In genomic region chr2:211534655-211535054, GRCh38 we compare ENCODE assay signal across 17 cellular contexts.
DNase-seq lines count a peak whose midpoint lies in the region; ATAC-seq, FAIRE-seq and TF ChIP-seq lines count a peak whose summit lies in the region.
"Had no signal": no experiment of that assay in that cellular context is flagged by ENCODE, and none has a peak within 500 bp of the region (broad histone marks: within the 10 kb centered on the region; RNA-seq: fewer than 3 reads in every experiment).

No MANE protein-coding gene starts in this region.

- no peak for TF ChIP-seq POLR2A in H54 (IDR thresholded peaks at IDR 0.05; ENCODE audit: low read depth, low read length)
- TF ChIP-seq POLR2A in adrenal gland (IDR thresholded peaks at IDR 0.05): no peak

- peaks cover 25% of the 10 kb centered on the region for H3K4me1 Mint-ChIP-seq in endodermal cell

- H3K4me3 ChIP-seq in endodermal cell (ENCODE audit: low read length): no peak overlapping the region
- no peak overlapping the region for H3K4me3 ChIP-seq in pancreas
- H3K4me3 ChIP-seq in adrenal gland: no peak overlapping the region
- H3K4me3 ChIP-seq: coronary artery, MG63, SJCRH30 had no signal

- ATAC-seq in pancreas: peak in 3 of 4 donors; percentile 16 to 43 (median 31)
- ATAC-seq: HepG2 had no signal

- peak; percentile 8 for DNase-seq in DMS79 treated with DMSO at 0.1 percent for 48 hours (lab: John Stamatoyannopoulos, UW)
- DNase-seq in DMS79 (lab: John Stamatoyannopoulos, UW): no peak
- DNase-seq in NCI-H2171 (lab: John Stamatoyannopoulos, UW): peak; percentile 50
- no peak for DNase-seq in endodermal cell
- no peak for DNase-seq in pancreas
- no peak for DNase-seq in H54 (ENCODE audit: insufficient read length, low spot score)
- no peak for DNase-seq in NCI-H2196 treated with DMSO at 0.1 percent for 48 hours (lab: John Stamatoyannopoulos, UW; ENCODE audit: unreplicated experiment)
- DNase-seq in adrenal gland: no peak
- DNase-seq: activated T-cell treated with anti-CD3 and anti-CD28 coated beads, Interleukin-2, amount 50 U/mL, for 24 hours; islet precursor cell; MG63; SJCRH30 had no signal

- H3K9ac ChIP-seq in endodermal cell (ENCODE audit: extremely low read depth, low read length, poor library complexity, severe bottlenecking): no peak overlapping the region
- H3K9ac ChIP-seq: parathyroid adenoma had no signal

- H3K9me3 ChIP-seq in endodermal cell (ENCODE audit: control insufficient read depth, low read length) (peaks cover 10% of the 10 kb centered on the region), pancreas (no peaks in the 10 kb centered on the region), adrenal gland (replicated peaks in 1 of 3) (no peaks in the 10 kb centered on the region)
- H3K9me3 ChIP-seq: MG63, SJCRH30 had no signal

- H3K27ac ChIP-seq in endodermal cell (ENCODE audit: low read depth, low read length) (peak overlapping the region; percentile 27), pancreas (no peak overlapping the region), adrenal gland (no peak overlapping the region)
- H3K27ac ChIP-seq: 22Rv1, C4-2B, coronary artery, parathyroid adenoma, SJCRH30 had no signal

- no peaks in the 10 kb centered on the region for H3K27me3 ChIP-seq in endodermal cell (ENCODE audit: control insufficient read depth, insufficient read depth, low read length, poor library complexity, severe bottlenecking)
- H3K27me3 ChIP-seq in pancreas: no peaks in the 10 kb centered on the region
- H3K27me3 ChIP-seq in adrenal gland: no peaks in the 10 kb centered on the region
- H3K27me3 ChIP-seq: MG63, SJCRH30 had no signal

- peaks cover 9% of the 10 kb centered on the region for H3K9me3 Mint-ChIP-seq in endodermal cell
- H3K9me3 Mint-ChIP-seq: activated T-cell treated with anti-CD3 and anti-CD28 coated beads, Interleukin-2, amount 50 U/mL, for 24 hours had no signal

- H3K27ac Mint-ChIP-seq in endodermal cell: peak overlapping the region; percentile 23
- H3K27ac Mint-ChIP-seq: activated T-cell treated with anti-CD3 and anti-CD28 coated beads, Interleukin-2, amount 50 U/mL, for 24 hours had no signal

- WGBS in endodermal cell (ENCODE audit: insufficient coverage in 1 of 2, insufficient read length in 1 of 2), 2 experiments: 82 to 86% methylated on average over 5 of the region's 5 CpGs
- 20 to 24% methylated on average over 5 of the region's 5 CpGs for WGBS in pancreas, 2 donors
- WGBS in adrenal gland, 4 donors: 26 to 42% (median 38%) methylated on average over 5 of the region's 5 CpGs

- H3K36me3 ChIP-seq in endodermal cell (ENCODE audit: control insufficient read depth, insufficient read depth, low read length): no peaks in the 10 kb centered on the region
- H3K36me3 ChIP-seq in pancreas: no peaks in the 10 kb centered on the region
- no peaks in the 10 kb centered on the region for H3K36me3 ChIP-seq in adrenal gland (replicated peaks in 1 of 2)
- H3K36me3 ChIP-seq: MG63, SJCRH30 had no signal

- H3K4me3 Mint-ChIP-seq in endodermal cell: no peak overlapping the region
- H3K4me3 Mint-ChIP-seq: activated T-cell treated with anti-CD3 and anti-CD28 coated beads, Interleukin-2, amount 50 U/mL, for 24 hours had no signal

- no peaks in the 10 kb centered on the region for H3K27me3 Mint-ChIP-seq in endodermal cell (ENCODE audit: insufficient read depth)
- H3K27me3 Mint-ChIP-seq: activated T-cell treated with anti-CD3 and anti-CD28 coated beads, Interleukin-2, amount 50 U/mL, for 24 hours had no signal

- peaks cover 22% of the 10 kb centered on the region for H3K36me3 Mint-ChIP-seq in endodermal cell (ENCODE audit: low read depth)

- TF ChIP-seq CTCF in endodermal cell (conservative IDR thresholded peaks at IDR 0.05) (no peak), pancreas (IDR thresholded peaks at IDR 0.05) (no peak), adrenal gland (IDR thresholded peaks at IDR 0.05) (no peak)

- H3K4me1 ChIP-seq in endodermal cell (ENCODE audit: control insufficient read depth, insufficient read depth, low read length): peaks cover 7% of the 10 kb centered on the region
- H3K4me1 ChIP-seq in pancreas: no peaks in the 10 kb centered on the region
- H3K4me1 ChIP-seq in adrenal gland (replicated peaks in 1 of 2): no peaks in the 10 kb centered on the region
- H3K4me1 ChIP-seq: parathyroid adenoma, SJCRH30 had no signal

- intact Hi-C loops in pancreas (cut with DNase I) (no loop called here), adrenal gland (cut with DNase I) (no loop called here)

- FAIRE-seq in pancreas (lab: Jason Lieb, UNC): no peak
- FAIRE-seq in H54 (lab: Jason Lieb, UNC): no peak
- FAIRE-seq: HepG2 had no signal

Comparison
In these comparisons a context has a peak if more than half of its experiments do, and no peak if none do; other contexts are left out.
1. DNase-seq: peak in DMS79 treated with DMSO at 0.1 percent for 48 hours (single experiment) and NCI-H2171 (single experiment); none in DMS79 (single experiment), endodermal cell (single experiment), pancreas (0 of 6), H54 (single experiment), NCI-H2196 treated with DMSO at 0.1 percent for 48 hours (single experiment) and adrenal gland (0 of 7).